In the genomic region with DNA sequence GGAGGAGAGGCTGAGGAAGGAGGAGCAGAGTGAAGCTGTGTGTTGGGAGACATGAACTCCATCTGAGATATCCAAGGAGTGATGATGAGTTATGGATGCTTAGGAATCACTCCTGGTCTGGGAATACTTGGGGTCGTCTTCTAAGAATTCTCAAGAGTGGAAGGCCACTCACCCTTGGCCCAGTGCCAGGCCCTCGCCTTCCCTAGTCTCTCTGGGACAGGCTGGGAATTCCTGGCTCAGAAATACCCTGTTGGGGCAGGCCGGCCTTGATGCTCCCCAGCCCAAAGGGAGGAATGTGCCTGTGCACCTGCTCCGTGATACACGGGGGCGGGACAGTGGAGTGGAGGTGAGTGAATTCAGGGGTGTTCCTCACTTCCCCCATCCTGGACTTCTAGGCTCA, we compare ENCODE assay signal across 15 cellular contexts. TPM values are rescaled to one million over a fixed set of nuclear protein-coding genes. Genes with fewer than 3 reads are reported as not detected.
DNase-seq lines count a peak whose midpoint lies in the region; ATAC-seq and TF ChIP-seq lines count a peak whose summit lies in the region.
"Had no signal": no experiment of that assay in that cellular context is flagged by ENCODE, and none has a peak within 500 bp of the region (broad histone marks: within the 10 kb centered on the region; RNA-seq: fewer than 3 reads in every experiment).

No MANE protein-coding gene starts in this region.

- no peak overlapping the region for H3K4me3 ChIP-seq in mucosa of stomach (ENCODE audit: low read length)
- H3K4me3 ChIP-seq in thyroid gland (replicated peaks in 1 of 3) = no peak overlapping the region
- H3K4me3 ChIP-seq in spleen = no peak overlapping the region

- H3K4me3 Mint-ChIP-seq in activated naive CD8-positive, alpha-beta T cell treated with anti-CD3 and anti-CD28 coated beads for 36 hours = no peak overlapping the region
- no peak overlapping the region for H3K4me3 Mint-ChIP-seq in activated naive CD8-positive, alpha-beta T cell treated with anti-CD3 and anti-CD28 coated beads, Interleukin-2, amount 50 U/mL, for 24 hours
- H3K4me3 Mint-ChIP-seq in brain = no peak overlapping the region

- TF ChIP-seq CTCF in brain (conservative IDR thresholded peaks at IDR 0.05) = no peak
- no peak for TF ChIP-seq CTCF in thyroid gland (IDR thresholded peaks at IDR 0.05)
- TF ChIP-seq CTCF in spleen (IDR thresholded peaks at IDR 0.05 in 8 of 11, conservative IDR thresholded peaks at IDR 0.05 in 3 of 11) = no peak
- no peak for TF ChIP-seq CTCF in GM10248 (IDR thresholded peaks at IDR 0.05; ENCODE audit: control extremely low read depth, extremely low read depth, low read depth, missing control alignments)

- H3K9me3 Mint-ChIP-seq in activated naive CD8-positive, alpha-beta T cell treated with anti-CD3 and anti-CD28 coated beads for 36 hours = no peaks in the 10 kb centered on the region
- no peaks in the 10 kb centered on the region for H3K9me3 Mint-ChIP-seq in activated naive CD8-positive, alpha-beta T cell treated with anti-CD3 and anti-CD28 coated beads, Interleukin-2, amount 50 U/mL, for 24 hours
- H3K9me3 Mint-ChIP-seq in brain = no peaks in the 10 kb centered on the region

- H3K4me1 ChIP-seq in mucosa of stomach (ENCODE audit: control insufficient read depth, insufficient read depth, low read length) = peaks cover 72% of the 10 kb centered on the region
- H3K4me1 ChIP-seq in thyroid gland = peaks cover 38 to 72% of the 10 kb centered on the region in 2 donors
- H3K4me1 ChIP-seq in spleen = peaks cover 30 to 78% (median 62%) of the 10 kb centered on the region in 6 donors

- H3K27ac ChIP-seq in thyroid gland (peak overlapping the region in 2 of 3 donors; percentile 97 to 98), spleen (no peak overlapping the region)
- H3K27ac ChIP-seq: VCaP had no signal

- DNase-seq in activated naive CD8-positive, alpha-beta T cell treated with anti-CD3 and anti-CD28 coated beads for 36 hours = no peak
- no peak for DNase-seq in activated naive CD8-positive, alpha-beta T cell treated with anti-CD3 and anti-CD28 coated beads, Interleukin-2, amount 50 U/mL, for 24 hours
- DNase-seq in thyroid gland (no peak), NCI-H1417 treated with DMSO at 0.1 percent for 48 hours (lab: John Stamatoyannopoulos, UW) (no peak), spleen (no peak), GM10248 (ENCODE audit: extremely low spot score) (no peak)
- DNase-seq: ACHN, DND-41, GOT3, NCI-H1694 treated with DMSO at 0.1 percent for 48 hours, NCI-H82, SHP77 treated with DMSO at 0.1 percent for 48 hours had no signal

- peak overlapping the region; percentile 28 for H3K9ac ChIP-seq in mucosa of stomach (ENCODE audit: low read length)

- no peak for ATAC-seq in activated naive CD8-positive, alpha-beta T cell treated with anti-CD3 and anti-CD28 coated beads, Interleukin-2, amount 50 U/mL, for 24 hours

- H3K4me1 Mint-ChIP-seq in activated naive CD8-positive, alpha-beta T cell treated with anti-CD3 and anti-CD28 coated beads for 36 hours = peaks cover 71% of the 10 kb centered on the region
- peaks cover 87% of the 10 kb centered on the region for H3K4me1 Mint-ChIP-seq in activated naive CD8-positive, alpha-beta T cell treated with anti-CD3 and anti-CD28 coated beads, Interleukin-2, amount 50 U/mL, for 24 hours
- H3K4me1 Mint-ChIP-seq in brain = peaks cover 97% of the 10 kb centered on the region

- TF ChIP-seq POLR2A in thyroid gland (IDR thresholded peaks at IDR 0.05) = no peak
- no peak for TF ChIP-seq POLR2A in spleen (IDR thresholded peaks at IDR 0.05)

- no peaks in the 10 kb centered on the region for H3K9me3 ChIP-seq in mucosa of stomach (ENCODE audit: control insufficient read depth, low read length)
- H3K9me3 ChIP-seq in thyroid gland = no peaks in the 10 kb centered on the region
- no peaks in the 10 kb centered on the region for H3K9me3 ChIP-seq in spleen

- peaks cover 21% of the 10 kb centered on the region for H3K27me3 Mint-ChIP-seq in activated naive CD8-positive, alpha-beta T cell treated with anti-CD3 and anti-CD28 coated beads for 36 hours
- H3K27me3 Mint-ChIP-seq in activated naive CD8-positive, alpha-beta T cell treated with anti-CD3 and anti-CD28 coated beads, Interleukin-2, amount 50 U/mL, for 24 hours = peaks cover 18% of the 10 kb centered on the region
- peaks cover 4% of the 10 kb centered on the region for H3K27me3 Mint-ChIP-seq in brain

- H3K36me3 ChIP-seq in mucosa of stomach (ENCODE audit: control insufficient read depth, insufficient read depth, low read length) = no peaks in the 10 kb centered on the region
- H3K36me3 ChIP-seq in thyroid gland = no peaks in the 10 kb centered on the region
- no peaks in the 10 kb centered on the region for H3K36me3 ChIP-seq in spleen

- WGBS in thyroid gland, 2 donors = 61 to 70% methylated on average over 6 of the region's 6 CpGs
- WGBS in spleen, 5 donors = 60 to 89% (median 77%) methylated on average over 3 to 6 of the region's 6 CpGs

- H3K27ac Mint-ChIP-seq in activated naive CD8-positive, alpha-beta T cell treated with anti-CD3 and anti-CD28 coated beads for 36 hours = peak overlapping the region; percentile 59
- no peak overlapping the region for H3K27ac Mint-ChIP-seq in activated naive CD8-positive, alpha-beta T cell treated with anti-CD3 and anti-CD28 coated beads, Interleukin-2, amount 50 U/mL, for 24 hours
- H3K27ac Mint-ChIP-seq in brain = peak overlapping the region in 4 of 5 experiments; percentile 70 to 99 (median 86)

- POLR2A ChIA-PET in GM10248 (lab: Yijun Ruan, JAX) = interaction anchor here (13.4 kb wide), 1 partner anchor 20 kb away, joined by 266 read pairs; a partner anchor contains a TSS

- no peaks in the 10 kb centered on the region for H3K27me3 ChIP-seq in mucosa of stomach (ENCODE audit: control insufficient read depth, insufficient read depth, low read length)
- no peaks in the 10 kb centered on the region for H3K27me3 ChIP-seq in thyroid gland
- peaks cover 0 to 19% (median 0%) of the 10 kb centered on the region in 7 donors for H3K27me3 ChIP-seq in spleen (replicated peaks in 1 of 7)

- intact Hi-C loops in thyroid gland (cut with DNase I) = no loop called here
- intact Hi-C loops in spleen (cut with DNase I; ENCODE audit: low total_unique reads) = no loop called here

- CTCF ChIA-PET in GM10248 (lab: Yijun Ruan, JAX) = interaction anchor here (1.5 to 29.1 kb wide), 3 partner anchors 10 to 123 kb away, joined by 6 to 1172 read pairs (median 9); a partner anchor contains a TSS

- no peaks in the 10 kb centered on the region for H3K36me3 Mint-ChIP-seq in activated naive CD8-positive, alpha-beta T cell treated with anti-CD3 and anti-CD28 coated beads for 36 hours
- peaks cover 5% of the 10 kb centered on the region for H3K36me3 Mint-ChIP-seq in activated naive CD8-positive, alpha-beta T cell treated with anti-CD3 and anti-CD28 coated beads, Interleukin-2, amount 50 U/mL, for 24 hours (ENCODE audit: low read depth)
- H3K36me3 Mint-ChIP-seq in brain = no peaks in the 10 kb centered on the region

RNA-seq across cellular contexts. Expression of a gene that starts 12.6 kb away (rescaled TPM):
- total RNA-seq in activated naive CD8-positive, alpha-beta T cell treated with anti-CD3 and anti-CD28 coated beads for 36 hours = 10 to 100 TPM; 32.3 to 37.8 TPM
- polyA plus RNA-seq in brain (ENCODE audit: insufficient read depth, low read depth, low replicate concordance) (55.1 TPM), spleen (10 to 100 TPM; 33.9 to 61.1 (median 39.4) TPM)
- total RNA-seq in thyroid gland (100 to 1,000 TPM; 235 to 412 (median 327) TPM), spleen (100 to 1,000 TPM in 6 of 7 donors, 10 to 100 TPM in 1; 95.1 to 279 (median 124) TPM)

RNA-seq across cellular contexts. Expression of a gene that starts 19.6 kb away (rescaled TPM):
- total RNA-seq in activated naive CD8-positive, alpha-beta T cell treated with anti-CD3 and anti-CD28 coated beads for 36 hours = under 1 TPM; 0.34 to 0.35 TPM
- polyA plus RNA-seq in brain (ENCODE audit: insufficient read depth, low read depth, low replicate concordance) = 91.7 TPM
- 1 to 10 TPM in 1 of 4 donors, under 1 TPM in 3; 0.17 to 1.8 (median 0.33) TPM for total RNA-seq in thyroid gland
- total RNA-seq in spleen = under 1 TPM; 0.26 to 0.76 (median 0.38) TPM
- under 1 TPM; 0.11 to 0.17 (median 0.16) TPM for polyA plus RNA-seq in spleen

RNA-seq across cellular contexts. Expression of a gene that starts 40.9 kb away (rescaled TPM):
- under 1 TPM; 0.64 to 0.99 TPM for total RNA-seq in activated naive CD8-positive, alpha-beta T cell treated with anti-CD3 and anti-CD28 coated beads for 36 hours
- 113 TPM for polyA plus RNA-seq in brain (ENCODE audit: insufficient read depth, low read depth, low replicate concordance)
- 10 to 100 TPM; 65.9 to 88.0 (median 74.1) TPM for total RNA-seq in thyroid gland
- under 1 TPM in 2 of 7 donors, not detected in 5; 0.50 to 0.70 TPM for total RNA-seq in spleen
- under 1 TPM; 0.28 to 0.61 (median 0.45) TPM for polyA plus RNA-seq in spleen

RNA-seq across cellular contexts. Expression of a gene that starts 47.3 kb away (rescaled TPM):
- total RNA-seq in activated naive CD8-positive, alpha-beta T cell treated with anti-CD3 and anti-CD28 coated beads for 36 hours = 10 to 100 TPM; 45.9 to 49.1 TPM
- polyA plus RNA-seq in brain (ENCODE audit: insufficient read depth, low read depth, low replicate concordance) (126 TPM), spleen (100 to 1,000 TPM in 2 of 3 donors, 10 to 100 TPM in 1; 80.0 to 121 (median 107) TPM)
- total RNA-seq in thyroid gland (10 to 100 TPM; 14.7 to 76.8 (median 41.1) TPM), spleen (10 to 100 TPM; 29.5 to 53.3 (median 42.3) TPM)

RNA-seq across cellular contexts. Expression of a gene that starts 48.3 kb away (rescaled TPM):
- total RNA-seq in activated naive CD8-positive, alpha-beta T cell treated with anti-CD3 and anti-CD28 coated beads for 36 hours = 10 to 100 TPM; 42.6 to 47.1 TPM
- polyA plus RNA-seq in brain (ENCODE audit: insufficient read depth, low read depth, low replicate concordance) (92.9 TPM), spleen (10 to 100 TPM; 11.2 to 18.0 (median 12.2) TPM)
- total RNA-seq in thyroid gland (10 to 100 TPM; 10.8 to 18.8 (median 16.9) TPM), spleen (10 to 100 TPM; 15.7 to 26.4 (median 21.2) TPM)

Comparison
In these comparisons a context has a peak if more than half of its experiments do, and no peak if none do; other contexts are left out.
1. H3K27ac ChIP-seq: peak in thyroid gland (2 of 3); none in spleen (0 of 8).
2. RNA of a gene that starts 40.9 kb away (total RNA-seq): 65.9 to 88.0 TPM in thyroid gland; 0.64 to 0.99 TPM in activated naive CD8-positive, alpha-beta T cell treated with anti-CD3 and anti-CD28 coated beads for 36 hours and 0.50 to 0.70 TPM in spleen; every median in the first group is over 10 times any median in the second.